19 cellular contexts compared by ENCODE assay signal in genomic region chr15:86653344-86654192, GRCh38.
DNase-seq lines count a peak whose midpoint lies in the region; TF ChIP-seq lines count a peak whose summit lies in the region.
"Had no signal": no experiment of that assay in that cellular context is flagged by ENCODE, and none has a peak within 500 bp of the region (broad histone marks: within the 10 kb centered on the region; RNA-seq: fewer than 3 reads in every experiment).

No MANE protein-coding gene starts in this region.

- H3F3A ChIP-seq in SK-N-SH (replicated peaks; ENCODE audit: insufficient read depth) = no peaks in the 10 kb centered on the region

- CTCF ChIA-PET in CD8-positive, alpha-beta memory T cell (lab: Charles Lee) = interaction anchor here (0.8 to 2.0 kb wide), 6 partner anchors 11 to 90 kb away, joined by 3 to 12 read pairs (median 4); no protein-coding TSS in a partner anchor
- CTCF ChIA-PET in A673 (lab: Charles Lee) (no interaction called here), SK-N-SH (lab: Yijun Ruan, JAX) (interaction anchor here (0.8 kb wide), 1 partner anchor 9 kb away, joined by 3 read pairs; no protein-coding TSS in a partner anchor)

- H3K4me1 ChIP-seq in BLaER1 treated with 17β-estradiol and CSF1 and Interleukin-3, amounts not matched to agents 10 nM and 100 nM = peaks cover 15 to 29% (median 24%) of the 10 kb centered on the region in 10 experiments
- H3K4me1 ChIP-seq in CD8-positive, alpha-beta memory T cell (ENCODE audit: insufficient read depth, low read length) = peaks cover 64% of the 10 kb centered on the region
- H3K4me1 ChIP-seq in endodermal cell (ENCODE audit: control insufficient read depth, insufficient read depth, low read length) = peaks cover 3% of the 10 kb centered on the region
- H3K4me1 ChIP-seq in A673 (ENCODE audit: insufficient read depth, low read length, poor library complexity, severe bottlenecking) = no peaks in the 10 kb centered on the region
- peaks cover 0 to 2% of the 10 kb centered on the region in 2 experiments; a peak in 1 of 4 replicates for H3K4me1 ChIP-seq in SK-N-SH (ENCODE audit: control insufficient read depth in 1 of 2, insufficient read depth in 2 of 2, low read depth in 1 of 2, low read length in 1 of 2)
- H3K4me1 ChIP-seq: ascending aorta had no signal

- no peak overlapping the region for H3K9ac ChIP-seq in BLaER1 treated with 17β-estradiol and CSF1 and Interleukin-3, amounts not matched to agents 10 nM and 100 nM
- H3K9ac ChIP-seq in endodermal cell (ENCODE audit: extremely low read depth, low read length, poor library complexity, severe bottlenecking) (no peak overlapping the region), SK-N-SH (no peak overlapping the region)

- TF ChIP-seq RAD21 in SK-N-SH (IDR thresholded peaks at IDR 0.05; ENCODE audit: low read length) = no peak

- no peaks in the 10 kb centered on the region for H3K79me2 ChIP-seq in SK-N-SH (ENCODE audit: insufficient read depth)

- peaks cover 0 to 1% (median 0%) of the 10 kb centered on the region in 3 donors for H3K36me3 Mint-ChIP-seq in CD8-positive, alpha-beta memory T cell
- no peaks in the 10 kb centered on the region for H3K36me3 Mint-ChIP-seq in endodermal cell (ENCODE audit: low read depth)

- no peaks in the 10 kb centered on the region for H3K9me3 Mint-ChIP-seq in CD8-positive, alpha-beta memory T cell
- no peaks in the 10 kb centered on the region for H3K9me3 Mint-ChIP-seq in endodermal cell

- peak overlapping the region; percentile 9 to 77 (median 70) for H3K4me3 Mint-ChIP-seq in CD8-positive, alpha-beta memory T cell
- H3K4me3 Mint-ChIP-seq in endodermal cell = no peak overlapping the region

- H2AFZ ChIP-seq in SK-N-SH (ENCODE audit: low read depth) = no peak overlapping the region
- H2AFZ ChIP-seq: PC-9 had no signal

- 94 to 100% methylated on average over 1 to 6 of the region's 6 CpGs for WGBS in endodermal cell (ENCODE audit: insufficient coverage in 1 of 2, insufficient read length in 1 of 2), 2 experiments
- WGBS in SK-N-SH (ENCODE audit: low lambda C conversion rate) = 44% methylated on average over 6 of the region's 6 CpGs

- no peaks in the 10 kb centered on the region for H4K20me1 ChIP-seq in BLaER1 treated with 17β-estradiol and CSF1 and Interleukin-3, amounts not matched to agents 10 nM and 100 nM
- no peaks in the 10 kb centered on the region for H4K20me1 ChIP-seq in SK-N-SH (ENCODE audit: insufficient read depth)

- H3K9me2 ChIP-seq in SK-N-SH = no peaks in the 10 kb centered on the region

- intact Hi-C loops in A673 (cut with micrococcal nuclease; ENCODE audit: unreplicated experiment) = no loop called here

- H3K4me2 ChIP-seq in BLaER1 treated with 17β-estradiol and CSF1 and Interleukin-3, amounts not matched to agents 10 nM and 100 nM = peak overlapping the region; percentile 25 to 78 (median 66)
- no peak overlapping the region for H3K4me2 ChIP-seq in SK-N-SH
- H3K4me2 ChIP-seq: PC-9 had no signal

- POLR2A ChIA-PET in CD8-positive, alpha-beta memory T cell (lab: Charles Lee) = interaction anchor here (0.6 to 1.9 kb wide), 4 partner anchors 9 to 42 kb away, joined by 3 to 5 read pairs (median 4); no protein-coding TSS in a partner anchor
- POLR2A ChIA-PET in A673 (lab: Charles Lee; ENCODE audit: low non-redundant PET) = no interaction called here
- POLR2A ChIA-PET in SK-N-SH (lab: Yijun Ruan, JAX) = no interaction called here

- no peaks in the 10 kb centered on the region for H3K27me3 Mint-ChIP-seq in CD8-positive, alpha-beta memory T cell
- H3K27me3 Mint-ChIP-seq in endodermal cell (ENCODE audit: insufficient read depth) = no peaks in the 10 kb centered on the region

- H3K4me3 ChIP-seq in BLaER1 treated with 17β-estradiol and CSF1 and Interleukin-3, amounts not matched to agents 10 nM and 100 nM = no peak overlapping the region
- H3K4me3 ChIP-seq in CD8-positive, alpha-beta memory T cell (ENCODE audit: low read length) = peak overlapping the region; percentile 46
- H3K4me3 ChIP-seq in WERI-Rb-1 (ENCODE audit: low read depth, low read length) = no peak overlapping the region
- no peak overlapping the region for H3K4me3 ChIP-seq in endodermal cell (ENCODE audit: low read length)
- no peak overlapping the region for H3K4me3 ChIP-seq in A673 (ENCODE audit: low read depth, low read length, poor library complexity, severe bottlenecking)
- no peak overlapping the region for H3K4me3 ChIP-seq in SK-N-SH (ENCODE audit: low read depth in 2 of 2, low read length in 1 of 2)
- H3K4me3 ChIP-seq: ascending aorta, ovary, PC-9 had no signal

- peak overlapping the region; percentile 45 to 96 (median 82) for H3K27ac Mint-ChIP-seq in CD8-positive, alpha-beta memory T cell
- no peak overlapping the region for H3K27ac Mint-ChIP-seq in endodermal cell

- DNase-seq in CD8-positive, alpha-beta memory T cell = peak in 2 of 5 donors; percentile 22 to 27
- DNase-seq in WERI-Rb-1 (peak; percentile 5), endodermal cell (no peak), NCI-H226 (no peak), NCI-H1048 (lab: John Stamatoyannopoulos, UW) (no peak), A673 (ENCODE audit: low spot score) (no peak), SK-N-SH (no peak)
- DNase-seq: AML-193; DMS53; foreskin melanocyte; HCEC 1CT; NCI-H187 treated with DMSO at 0.1 percent for 48 hours; NCI-H510A treated with DMSO at 0.1 percent for 48 hours; ovary; PC-9; stimulated activated CD4-positive, alpha-beta T cell treated with anti-CD3 and anti-CD28 coated beads, Interleukin-4, amount 100 ng/mL, for 1 hour had no signal

- TF ChIP-seq EP300 in SK-N-SH (IDR thresholded peaks at IDR 0.05; ENCODE audit: borderline replicate concordance in 1 of 2, low read depth in 1 of 2, low read length in 1 of 2) = no peak

- BruUV-seq in A673 (replicated peaks; lab: Mats Ljungman, UMichigan) = no TSS peak

- peaks cover 55 to 80% (median 77%) of the 10 kb centered on the region in 3 donors for H3K4me1 Mint-ChIP-seq in CD8-positive, alpha-beta memory T cell
- peaks cover 17% of the 10 kb centered on the region for H3K4me1 Mint-ChIP-seq in endodermal cell

- H3K9me3 ChIP-seq in BLaER1 treated with 17β-estradiol and CSF1 and Interleukin-3, amounts not matched to agents 10 nM and 100 nM (replicated peaks in 1 of 11) = no peaks in the 10 kb centered on the region
- H3K9me3 ChIP-seq in CD8-positive, alpha-beta memory T cell (ENCODE audit: low read length) = no peaks in the 10 kb centered on the region
- no peaks in the 10 kb centered on the region for H3K9me3 ChIP-seq in WERI-Rb-1 (ENCODE audit: severe bottlenecking)
- H3K9me3 ChIP-seq in endodermal cell (ENCODE audit: control insufficient read depth, low read length) = no peaks in the 10 kb centered on the region
- H3K9me3 ChIP-seq in A673 (ENCODE audit: low read depth, low read length, poor library complexity, severe bottlenecking) = peaks cover 16% of the 10 kb centered on the region
- H3K9me3 ChIP-seq in SK-N-SH = no peaks in the 10 kb centered on the region
- H3K9me3 ChIP-seq: ascending aorta, ovary had no signal

- H3K27me3 ChIP-seq in BLaER1 treated with 17β-estradiol and CSF1 and Interleukin-3, amounts not matched to agents 10 nM and 100 nM = no peaks in the 10 kb centered on the region
- no peaks in the 10 kb centered on the region for H3K27me3 ChIP-seq in CD8-positive, alpha-beta memory T cell (ENCODE audit: insufficient read depth, low read length, poor library complexity, severe bottlenecking)
- H3K27me3 ChIP-seq in WERI-Rb-1 (ENCODE audit: insufficient read depth, low read depth, severe bottlenecking) (peaks cover 35% of the 10 kb centered on the region), endodermal cell (ENCODE audit: control insufficient read depth, insufficient read depth, low read length, poor library complexity, severe bottlenecking) (no peaks in the 10 kb centered on the region), A673 (replicated peaks; ENCODE audit: insufficient read depth, low read depth, low read length, poor library complexity) (no peaks in the 10 kb centered on the region), SK-N-SH (ENCODE audit: insufficient read depth) (no peaks in the 10 kb centered on the region)
- H3K27me3 ChIP-seq: ascending aorta, ovary had no signal

- no peaks in the 10 kb centered on the region for H3K36me3 ChIP-seq in BLaER1 treated with 17β-estradiol and CSF1 and Interleukin-3, amounts not matched to agents 10 nM and 100 nM
- H3K36me3 ChIP-seq in CD8-positive, alpha-beta memory T cell (ENCODE audit: insufficient read depth, low read length) = no peaks in the 10 kb centered on the region
- H3K36me3 ChIP-seq in WERI-Rb-1 = no peaks in the 10 kb centered on the region
- no peaks in the 10 kb centered on the region for H3K36me3 ChIP-seq in endodermal cell (ENCODE audit: control insufficient read depth, insufficient read depth, low read length)
- no peaks in the 10 kb centered on the region for H3K36me3 ChIP-seq in A673 (ENCODE audit: insufficient read depth, low read length, poor library complexity, severe bottlenecking)
- H3K36me3 ChIP-seq in SK-N-SH (replicated peaks in 1 of 2; ENCODE audit: control insufficient read depth in 1 of 2, insufficient read depth in 2 of 2, low read length in 1 of 2) = no peaks in the 10 kb centered on the region
- H3K36me3 ChIP-seq: ascending aorta, ovary had no signal

- peak overlapping the region in 8 of 11 experiments; percentile 0 to 50 (median 40); a peak in 12 of 22 replicates for H3K27ac ChIP-seq in BLaER1 treated with 17β-estradiol and CSF1 and Interleukin-3, amounts not matched to agents 10 nM and 100 nM
- H3K27ac ChIP-seq in CD8-positive, alpha-beta memory T cell (ENCODE audit: low read depth, low read length) = no peak overlapping the region
- H3K27ac ChIP-seq in WERI-Rb-1 (no peak overlapping the region), endodermal cell (ENCODE audit: low read depth, low read length) (no peak overlapping the region), A673 (ENCODE audit: low read depth, low read length, poor library complexity, severe bottlenecking) (no peak overlapping the region), SK-N-SH (ENCODE audit: low read depth in 2 of 2, low read length in 1 of 2) (no peak overlapping the region)
- H3K27ac ChIP-seq: ascending aorta, ovary, PC-9, VCaP had no signal

- TF ChIP-seq CTCF in WERI-Rb-1 (IDR thresholded peaks at IDR 0.05; ENCODE audit: low read depth, low read length) (no peak), endodermal cell (conservative IDR thresholded peaks at IDR 0.05) (peak; percentile 49), A673 (conservative IDR thresholded peaks at IDR 0.05; ENCODE audit: low read depth, low read length) (no peak), SK-N-SH (IDR thresholded peaks at IDR 0.05) (no peak)

TF ChIP-seq in SK-N-SH, 30 proteins besides CTCF, POLR2A, EP300 and RAD21 (continues in another document):
- no peak for TF ChIP-seq NFIC (IDR thresholded peaks at IDR 0.05; ENCODE audit: borderline replicate concordance)

Comparison
In these comparisons a context has a peak if more than half of its experiments do, and no peak if none do; other contexts are left out.
1. H3K27ac ChIP-seq: peak in BLaER1 treated with 17β-estradiol and CSF1 and Interleukin-3, amounts not matched to agents 10 nM and 100 nM (8 of 11); none in CD8-positive, alpha-beta memory T cell (single experiment), WERI-Rb-1 (single experiment), endodermal cell (single experiment), A673 (single experiment) and SK-N-SH (0 of 2).